Comparison of ENCODE assay signal across 27 cellular contexts in genomic region chr14:101259748-101260147, GRCh38.
"Had no signal": no experiment of that assay in that cellular context is flagged by ENCODE, and none has a peak within 500 bp of the region (broad histone marks: within the 10 kb centered on the region; RNA-seq: fewer than 3 reads in every experiment).

No MANE protein-coding gene starts in this region.

- FAIRE-seq: colon, endothelial cell of umbilical vein, frontal cortex had no signal

- H3K27ac ChIP-seq: colonic mucosa, coronary artery, dorsolateral prefrontal cortex, epithelial cell of prostate, esophagus muscularis mucosa, esophagus squamous epithelium, foreskin keratinocyte, gastrocnemius medialis, gastroesophageal sphincter, heart left ventricle, heart right ventricle had no signal

- ATAC-seq: effector memory CD8-positive, alpha-beta T cell; esophagus mucosa; foreskin keratinocyte; gastrocnemius medialis; gastroesophageal sphincter; heart left ventricle; heart right ventricle had no signal

- H3K36me3 ChIP-seq: colonic mucosa, esophagus muscularis mucosa, esophagus squamous epithelium, gastrocnemius medialis, gastroesophageal sphincter, heart left ventricle, heart right ventricle had no signal

- H3K9me3 ChIP-seq: colonic mucosa, esophagus squamous epithelium, gastrocnemius medialis had no signal

- H3K4me1 ChIP-seq: colonic mucosa, esophagus squamous epithelium, foreskin keratinocyte, gastrocnemius medialis, gastroesophageal sphincter, heart left ventricle, heart right ventricle had no signal

- DNase-seq: colonic mucosa; cortex of kidney; dermis blood vessel endothelial cell; dorsolateral prefrontal cortex; effector CD4-positive, alpha-beta T cell; effector CD8-positive, alpha-beta T cell; effector memory CD4-positive, alpha-beta T cell; effector memory CD8-positive, alpha-beta T cell; endodermal cell; erythroblast; esophagus squamous epithelium; foreskin fibroblast; foreskin keratinocyte; foreskin melanocyte; gastrocnemius medialis; glutamatergic neuron; head of caudate nucleus; heart left ventricle; heart right ventricle had no signal

- H3K4me3 ChIP-seq: colonic mucosa, coronary artery, dorsolateral prefrontal cortex, esophagus muscularis mucosa, esophagus squamous epithelium, gastrocnemius medialis, gastroesophageal sphincter, heart left ventricle, heart right ventricle had no signal

- H3K27me3 ChIP-seq: colonic mucosa, esophagus muscularis mucosa, foreskin keratinocyte, gastrocnemius medialis, gastroesophageal sphincter had no signal
